Comparison of ENCODE assay signal across 11 cellular contexts in the genomic region with DNA sequence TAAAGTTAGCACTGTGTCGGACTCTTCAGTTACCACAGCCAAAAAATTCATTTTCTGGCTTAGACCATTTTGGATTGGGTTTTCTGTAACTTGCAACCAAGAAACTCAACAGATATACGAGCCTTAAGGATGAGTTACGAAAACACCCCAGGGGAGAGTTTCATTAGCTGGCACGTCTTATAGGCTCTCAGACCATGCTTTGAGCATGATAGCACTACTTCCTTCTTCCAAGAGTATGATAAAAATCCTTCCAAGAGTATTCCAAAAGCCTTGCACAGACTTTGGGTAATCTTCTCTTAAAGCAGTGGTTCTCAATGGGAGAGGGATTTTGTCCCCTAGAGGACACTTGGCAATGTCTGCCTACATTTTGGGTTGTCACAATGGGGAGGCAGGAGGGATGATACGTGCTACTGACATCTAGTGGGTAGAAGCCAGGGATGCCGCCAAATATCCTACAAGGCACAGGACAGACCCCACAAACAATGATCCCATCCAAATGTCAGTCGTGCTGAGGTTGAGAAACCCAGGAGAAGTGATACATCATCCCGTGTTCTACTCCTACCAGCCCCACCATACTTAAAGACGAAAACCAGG.
DNase-seq lines count a peak whose midpoint lies in the region; ATAC-seq and TF ChIP-seq lines count a peak whose summit lies in the region.
"Had no signal": no experiment of that assay in that cellular context is flagged by ENCODE, and none has a peak within 500 bp of the region (broad histone marks: within the 10 kb centered on the region; RNA-seq: fewer than 3 reads in every experiment).

No MANE protein-coding gene starts in this region.

- TF ChIP-seq POLR2A in gastroesophageal sphincter (IDR thresholded peaks at IDR 0.05): no peak

- H3K4me3 ChIP-seq in right atrium auricular region (no peak overlapping the region), Panc1 (ENCODE audit: low read depth in 2 of 2, low read length in 2 of 2) (no peak overlapping the region), gastroesophageal sphincter (no peak overlapping the region)
- H3K4me3 ChIP-seq: body of pancreas had no signal

- H3K36me3 Mint-ChIP-seq in activated naive CD8-positive, alpha-beta T cell treated with anti-CD3 and anti-CD28 coated beads, Interleukin-2, amount 50 U/mL, for 24 hours (ENCODE audit: low read depth): peaks cover 3% of the 10 kb centered on the region

- H3K4me1 ChIP-seq in right atrium auricular region (no peaks in the 10 kb centered on the region), Panc1 (ENCODE audit: control insufficient read depth, insufficient read depth, low read length) (no peaks in the 10 kb centered on the region), gastroesophageal sphincter (no peaks in the 10 kb centered on the region)
- H3K4me1 ChIP-seq: body of pancreas had no signal

- H3K4me3 Mint-ChIP-seq in activated naive CD8-positive, alpha-beta T cell treated with anti-CD3 and anti-CD28 coated beads, Interleukin-2, amount 50 U/mL, for 24 hours: no peak overlapping the region
- H3K4me3 Mint-ChIP-seq: mesothelial cell of epicardium had no signal

- intact Hi-C loops in Right ventricle myocardium superior (cut with DNase I) (no loop called here), Panc1 (cut with micrococcal nuclease; ENCODE audit: unreplicated experiment) (loop anchor here (10.0 kb wide), 2 partner anchors 366 to 436 kb away; partner anchors contain the start of gene FGF18)

- H3K9me3 Mint-ChIP-seq in activated naive CD8-positive, alpha-beta T cell treated with anti-CD3 and anti-CD28 coated beads, Interleukin-2, amount 50 U/mL, for 24 hours: no peaks in the 10 kb centered on the region
- H3K9me3 Mint-ChIP-seq: mesothelial cell of epicardium had no signal

- peaks cover 1% of the 10 kb centered on the region for H3K4me1 Mint-ChIP-seq in activated naive CD8-positive, alpha-beta T cell treated with anti-CD3 and anti-CD28 coated beads, Interleukin-2, amount 50 U/mL, for 24 hours

- POLR2A ChIA-PET in Panc1 (lab: Charles Lee): no interaction called here

- no peaks in the 10 kb centered on the region for H3K27me3 Mint-ChIP-seq in activated naive CD8-positive, alpha-beta T cell treated with anti-CD3 and anti-CD28 coated beads, Interleukin-2, amount 50 U/mL, for 24 hours

- DNase-seq in Right ventricle myocardium superior (no peak), right atrium auricular region (ENCODE audit: low spot score) (no peak), Panc1 (ENCODE audit: low read depth, low spot score) (no peak), HK-2 (ENCODE audit: unreplicated experiment) (no peak)
- DNase-seq in activated naive CD8-positive, alpha-beta T cell treated with anti-CD3 and anti-CD28 coated beads, Interleukin-2, amount 50 U/mL, for 24 hours: no peak
- DNase-seq: body of pancreas, DMS79 treated with DMSO at 0.1 percent for 48 hours had no signal

- H3K9me3 ChIP-seq in right atrium auricular region (no peaks in the 10 kb centered on the region), Panc1 (ENCODE audit: control insufficient read depth, insufficient read depth, low read depth, low read length) (no peaks in the 10 kb centered on the region), gastroesophageal sphincter (no peaks in the 10 kb centered on the region)
- H3K9me3 ChIP-seq: body of pancreas had no signal

- ATAC-seq in Right ventricle myocardium superior (ENCODE audit: poor library complexity) (peak; percentile 48), Panc1 (peak; percentile 57; the same call in 1 of the 2 replicates), gastroesophageal sphincter (peak; percentile 70), HG02885 (IDR thresholded peaks at IDR 0.05; ENCODE audit: poor library complexity, unreplicated experiment) (no peak)
- ATAC-seq in activated CD4-positive, CD25-positive, alpha-beta regulatory T cell treated with anti-CD3 and anti-CD28 coated beads, Interleukin-2, amount 50 U/mL, for 24 hours: no peak
- no peak for ATAC-seq in activated naive CD8-positive, alpha-beta T cell treated with anti-CD3 and anti-CD28 coated beads, Interleukin-2, amount 50 U/mL, for 24 hours
- ATAC-seq: body of pancreas had no signal

- BruUV-seq in Panc1 (replicated peaks; lab: Mats Ljungman, UMichigan): no TSS peak

- no peak overlapping the region for H3K27ac ChIP-seq in right atrium auricular region
- no peak overlapping the region for H3K27ac ChIP-seq in Panc1 (ENCODE audit: low read length)
- no peak overlapping the region for H3K27ac ChIP-seq in gastroesophageal sphincter
- H3K27ac ChIP-seq: body of pancreas had no signal

- H3K36me3 ChIP-seq in right atrium auricular region: no peaks in the 10 kb centered on the region
- H3K36me3 ChIP-seq in Panc1 (ENCODE audit: control insufficient read depth, insufficient read depth, low read length): no peaks in the 10 kb centered on the region
- peaks cover 0 to 8% of the 10 kb centered on the region in 2 donors for H3K36me3 ChIP-seq in gastroesophageal sphincter

- H3K27ac Mint-ChIP-seq in activated naive CD8-positive, alpha-beta T cell treated with anti-CD3 and anti-CD28 coated beads, Interleukin-2, amount 50 U/mL, for 24 hours: no peak overlapping the region
- H3K27ac Mint-ChIP-seq: mesothelial cell of epicardium had no signal

- whole genome bisulfite sequencing in gastroesophageal sphincter (ENCODE audit: low coverage in 1 of 2), 2 donors: 63 to 77% methylated on average over 6 to 8 of the region's 9 CpGs

- no peaks in the 10 kb centered on the region for H3K27me3 ChIP-seq in right atrium auricular region
- H3K27me3 ChIP-seq in Panc1 (ENCODE audit: control insufficient read depth, insufficient read depth, low read length): no peaks in the 10 kb centered on the region
- no peaks in the 10 kb centered on the region for H3K27me3 ChIP-seq in gastroesophageal sphincter
- H3K27me3 ChIP-seq: body of pancreas had no signal

- TF ChIP-seq CTCF in right atrium auricular region (IDR thresholded peaks at IDR 0.05): peak in 1 of 2 donors; percentile 31
- TF ChIP-seq CTCF in Panc1 (IDR thresholded peaks at IDR 0.05): peak; percentile 67
- peak in 1 of 4 experiments; percentile 9 for TF ChIP-seq CTCF in gastroesophageal sphincter (IDR thresholded peaks at IDR 0.05)

- no peak for TF ChIP-seq EP300 in gastroesophageal sphincter (IDR thresholded peaks at IDR 0.05)

- CTCF ChIA-PET in Panc1 (lab: Charles Lee): no interaction called here

- in situ Hi-C loops in Panc1 (cut with HindIII; ENCODE audit: low pct_unique_long_range_greater_than_20kb, low sequenced_read_pairs): loop anchor here (25.0 kb wide), 1 partner anchor 438 kb away; the partner anchor contains the start of gene FGF18

Comparison
In these comparisons a context has a peak if more than half of its experiments do, and no peak if none do; other contexts are left out.
1. ATAC-seq: peak in Right ventricle myocardium superior (single experiment), Panc1 (single experiment) and gastroesophageal sphincter (single experiment); none in HG02885 (single experiment), activated CD4-positive, CD25-positive, alpha-beta regulatory T cell treated with anti-CD3 and anti-CD28 coated beads, Interleukin-2, amount 50 U/mL, for 24 hours (0 of 2) and activated naive CD8-positive, alpha-beta T cell treated with anti-CD3 and anti-CD28 coated beads, Interleukin-2, amount 50 U/mL, for 24 hours (single experiment).